In genomic region chr19:55462722-55463121, GRCh38 we compare ENCODE assay signal across 12 cellular contexts. TPM values are rescaled to one million over a fixed set of nuclear protein-coding genes. Genes with fewer than 3 reads are reported as not detected.
A peak's percentile ranks its signal among the peaks of the same experiment; 100 is the strongest.
DNase-seq lines count a peak whose midpoint lies in the region; ATAC-seq and TF ChIP-seq lines count a peak whose summit lies in the region.
"Had no signal": no experiment of that assay in that cellular context is flagged by ENCODE, and none has a peak within 500 bp of the region (broad histone marks: within the 10 kb centered on the region; RNA-seq: fewer than 3 reads in every experiment).

No MANE protein-coding gene starts in this region.

- no peaks in the 10 kb centered on the region for H3K9me3 ChIP-seq in BLaER1 treated with 17β-estradiol and CSF1 and Interleukin-3, amounts not matched to agents 10 nM and 100 nM (replicated peaks in 1 of 11)
- no peaks in the 10 kb centered on the region for H3K9me3 ChIP-seq in CD8-positive, alpha-beta T cell (ENCODE audit: low read length)
- H3K9me3 ChIP-seq: heart right ventricle, neutrophil had no signal

- no peaks in the 10 kb centered on the region for H3K36me3 Mint-ChIP-seq in CD8-positive, alpha-beta T cell
- no peaks in the 10 kb centered on the region for H3K36me3 Mint-ChIP-seq in activated CD4-positive, alpha-beta memory T cell treated with anti-CD3 and anti-CD28 coated beads, Interleukin-2, amount 10 ng/mL, durations not matched to agents 7 days and 5 days (ENCODE audit: low read depth)
- H3K36me3 Mint-ChIP-seq in mesothelial cell of epicardium: no peaks in the 10 kb centered on the region

- POLR2A ChIA-PET in CD8-positive, alpha-beta T cell (lab: Charles Lee): no interaction called here
- POLR2A ChIA-PET in activated CD4-positive, alpha-beta memory T cell treated with anti-CD3 and anti-CD28 coated beads, Interleukin-2, amount 10 ng/mL, durations not matched to agents 7 days and 5 days (lab: Charles Lee): no interaction called here

- H3K27ac Mint-ChIP-seq in CD8-positive, alpha-beta T cell: no peak overlapping the region
- peak overlapping the region; percentile 44 for H3K27ac Mint-ChIP-seq in activated CD4-positive, alpha-beta memory T cell treated with anti-CD3 and anti-CD28 coated beads, Interleukin-2, amount 10 ng/mL, durations not matched to agents 7 days and 5 days
- H3K27ac Mint-ChIP-seq in mesothelial cell of epicardium: no peak overlapping the region

- peak overlapping the region; percentile 83 for H3K4me3 Mint-ChIP-seq in CD8-positive, alpha-beta T cell
- H3K4me3 Mint-ChIP-seq in activated CD4-positive, alpha-beta memory T cell treated with anti-CD3 and anti-CD28 coated beads, Interleukin-2, amount 10 ng/mL, durations not matched to agents 7 days and 5 days: peak overlapping the region; percentile 81
- H3K4me3 Mint-ChIP-seq in mesothelial cell of epicardium: peak overlapping the region; percentile 79

- peak overlapping the region in 1 of 10 experiments; percentile 91; a peak in 2 of 20 replicates for H3K4me3 ChIP-seq in BLaER1 treated with 17β-estradiol and CSF1 and Interleukin-3, amounts not matched to agents 10 nM and 100 nM
- no peak overlapping the region for H3K4me3 ChIP-seq in CD8-positive, alpha-beta T cell (ENCODE audit: low read depth, low read length)

- no peak for ATAC-seq in CD8-positive, alpha-beta T cell
- no peak for ATAC-seq in GM19328 (IDR thresholded peaks at IDR 0.05; ENCODE audit: unreplicated experiment)

- H3K27me3 Mint-ChIP-seq in CD8-positive, alpha-beta T cell (ENCODE audit: low read depth): no peaks in the 10 kb centered on the region
- H3K27me3 Mint-ChIP-seq in activated CD4-positive, alpha-beta memory T cell treated with anti-CD3 and anti-CD28 coated beads, Interleukin-2, amount 10 ng/mL, durations not matched to agents 7 days and 5 days: peaks cover 2% of the 10 kb centered on the region
- peaks cover 44% of the 10 kb centered on the region for H3K27me3 Mint-ChIP-seq in mesothelial cell of epicardium (ENCODE audit: low read depth)

- no peaks in the 10 kb centered on the region for H3K9me3 Mint-ChIP-seq in CD8-positive, alpha-beta T cell
- no peaks in the 10 kb centered on the region for H3K9me3 Mint-ChIP-seq in activated CD4-positive, alpha-beta memory T cell treated with anti-CD3 and anti-CD28 coated beads, Interleukin-2, amount 10 ng/mL, durations not matched to agents 7 days and 5 days
- no peaks in the 10 kb centered on the region for H3K9me3 Mint-ChIP-seq in mesothelial cell of epicardium

- peak overlapping the region in 10 of 11 experiments; percentile 60 to 96 (median 82); a peak in 12 of 22 replicates for H3K4me2 ChIP-seq in BLaER1 treated with 17β-estradiol and CSF1 and Interleukin-3, amounts not matched to agents 10 nM and 100 nM

- no peak for DNase-seq in CD8-positive, alpha-beta T cell
- DNase-seq in activated CD4-positive, alpha-beta memory T cell treated with anti-CD3 and anti-CD28 coated beads, Interleukin-2, amount 10 ng/mL, durations not matched to agents 7 days and 5 days: no peak
- DNase-seq in mesothelial cell of epicardium (ENCODE audit: low spot score in 2 of 2, unreplicated experiment in 2 of 2) (no peak), T1000 (lab: John Stamatoyannopoulos, UW) (no peak), NCI-H146 (lab: John Stamatoyannopoulos, UW) (no peak)
- DNase-seq: NCI-H1092 had no signal

- CTCF ChIA-PET in CD8-positive, alpha-beta T cell (lab: Charles Lee): interaction anchor here (1.0 to 1.7 kb wide), 3 partner anchors 41 to 169 kb away, joined by 3 to 11 read pairs (median 3); partner anchors contain the start of gene ZNF865
- CTCF ChIA-PET in activated CD4-positive, alpha-beta memory T cell treated with anti-CD3 and anti-CD28 coated beads, Interleukin-2, amount 10 ng/mL, durations not matched to agents 7 days and 5 days (lab: Charles Lee): interaction anchor here (1.5 to 1.8 kb wide), 2 partner anchors 10 to 42 kb away, joined by 7 to 36 read pairs; no protein-coding TSS in a partner anchor

- H3K27me3 ChIP-seq in BLaER1 treated with 17β-estradiol and CSF1 and Interleukin-3, amounts not matched to agents 10 nM and 100 nM: no peaks in the 10 kb centered on the region
- H3K27me3 ChIP-seq in CD8-positive, alpha-beta T cell (ENCODE audit: insufficient read depth, low read length): no peaks in the 10 kb centered on the region
- H3K27me3 ChIP-seq: heart right ventricle had no signal

- no peaks in the 10 kb centered on the region for H3K36me3 ChIP-seq in BLaER1 treated with 17β-estradiol and CSF1 and Interleukin-3, amounts not matched to agents 10 nM and 100 nM
- no peaks in the 10 kb centered on the region for H3K36me3 ChIP-seq in CD8-positive, alpha-beta T cell (ENCODE audit: insufficient read depth, low read length)
- H3K36me3 ChIP-seq: heart right ventricle, neutrophil had no signal

- peaks cover 3 to 33% (median 32%) of the 10 kb centered on the region in 11 experiments; a peak in 18 of 22 replicates for H4K20me1 ChIP-seq in BLaER1 treated with 17β-estradiol and CSF1 and Interleukin-3, amounts not matched to agents 10 nM and 100 nM

- H3K9ac ChIP-seq in BLaER1 treated with 17β-estradiol and CSF1 and Interleukin-3, amounts not matched to agents 10 nM and 100 nM: peak overlapping the region in 2 of 11 experiments; percentile 41 to 42; a peak in 1 of 22 replicates

- peaks cover 19% of the 10 kb centered on the region for H3K4me1 Mint-ChIP-seq in CD8-positive, alpha-beta T cell (ENCODE audit: low read depth)
- H3K4me1 Mint-ChIP-seq in activated CD4-positive, alpha-beta memory T cell treated with anti-CD3 and anti-CD28 coated beads, Interleukin-2, amount 10 ng/mL, durations not matched to agents 7 days and 5 days: peaks cover 26% of the 10 kb centered on the region
- H3K4me1 Mint-ChIP-seq in mesothelial cell of epicardium: peaks cover 26% of the 10 kb centered on the region

- intact Hi-C loops in CD8-positive, alpha-beta T cell (cut with DNase I, micrococcal nuclease): loop anchor here (5.0 kb wide), 2 partner anchors 170 to 1000 kb away; partner anchors contain the start of gene LENG9 (in 1 of the 2)

- H3K4me1 ChIP-seq in BLaER1 treated with 17β-estradiol and CSF1 and Interleukin-3, amounts not matched to agents 10 nM and 100 nM: peaks cover 27 to 55% (median 45%) of the 10 kb centered on the region in 10 experiments
- peaks cover 17% of the 10 kb centered on the region for H3K4me1 ChIP-seq in CD8-positive, alpha-beta T cell (ENCODE audit: insufficient read depth, low read length)

- TF ChIP-seq CTCF in CD8-positive, alpha-beta T cell (IDR thresholded peaks at IDR 0.05): no peak
- no peak for TF ChIP-seq CTCF in mesothelial cell of epicardium (IDR thresholded peaks at IDR 0.05; ENCODE audit: unreplicated experiment)

- no peak overlapping the region for H3K27ac ChIP-seq in BLaER1 treated with 17β-estradiol and CSF1 and Interleukin-3, amounts not matched to agents 10 nM and 100 nM
- no peak overlapping the region for H3K27ac ChIP-seq in CD8-positive, alpha-beta T cell (ENCODE audit: low read depth, low read length)
- H3K27ac ChIP-seq: epithelial cell of prostate had no signal

RNA-seq across cellular contexts. Expression of gene ISOC2, which starts 1.3 kb away (rescaled TPM):
- total RNA-seq in CD8-positive, alpha-beta T cell: 1 to 10 TPM; 1.5 to 2.1 TPM
- 10 to 100 TPM; 14.5 to 16.7 TPM for total RNA-seq in activated CD4-positive, alpha-beta memory T cell treated with anti-CD3 and anti-CD28 coated beads, Interleukin-2, amount 10 ng/mL, durations not matched to agents 7 days and 5 days
- total RNA-seq in mesothelial cell of epicardium: 35.0 to 39.2 TPM (median 38.6 TPM) in 3 replicates

RNA-seq across cellular contexts. Expression of gene C19orf85, which starts 1.8 kb away (rescaled TPM):
- total RNA-seq in CD8-positive, alpha-beta T cell: not detected
- total RNA-seq in activated CD4-positive, alpha-beta memory T cell treated with anti-CD3 and anti-CD28 coated beads, Interleukin-2, amount 10 ng/mL, durations not matched to agents 7 days and 5 days: not detected
- total RNA-seq in mesothelial cell of epicardium: not detected in 3 replicates
- total RNA-seq: heart right ventricle, temporal lobe had no signal

RNA-seq across cellular contexts. Expression of gene ZNF628, which starts 13.7 kb away (rescaled TPM):
- total RNA-seq in CD8-positive, alpha-beta T cell: 10 to 100 TPM; 27.0 to 27.8 TPM
- 1 to 10 TPM; 6.7 to 9.1 TPM for total RNA-seq in activated CD4-positive, alpha-beta memory T cell treated with anti-CD3 and anti-CD28 coated beads, Interleukin-2, amount 10 ng/mL, durations not matched to agents 7 days and 5 days
- 19.0 to 23.1 TPM (median 22.0 TPM) in 3 replicates for total RNA-seq in mesothelial cell of epicardium

RNA-seq across cellular contexts. Expression of gene SHISA7, which starts 19.6 kb away (rescaled TPM):
- total RNA-seq in CD8-positive, alpha-beta T cell: not detected
- total RNA-seq in activated CD4-positive, alpha-beta memory T cell treated with anti-CD3 and anti-CD28 coated beads, Interleukin-2, amount 10 ng/mL, durations not matched to agents 7 days and 5 days: not detected
- 0.04 TPM in 1 of 3 replicates, not detected in the others for total RNA-seq in mesothelial cell of epicardium
- total RNA-seq: heart right ventricle had no signal

RNA-seq across cellular contexts. Expression of gene NAT14, which starts 22.3 kb away (rescaled TPM):
- 1 to 10 TPM; 9.9 to 10.0 TPM for total RNA-seq in CD8-positive, alpha-beta T cell
- total RNA-seq in activated CD4-positive, alpha-beta memory T cell treated with anti-CD3 and anti-CD28 coated beads, Interleukin-2, amount 10 ng/mL, durations not matched to agents 7 days and 5 days: 10 to 100 TPM; 11.9 to 12.0 TPM
- 52.6 to 54.4 TPM (median 53.1 TPM) in 3 replicates for total RNA-seq in mesothelial cell of epicardium

Comparison
In these comparisons a context has a peak if more than half of its experiments do, and no peak if none do; other contexts are left out.
1. RNA of gene ISOC2, which starts 1.3 kb away (total RNA-seq): 35.0 to 39.2 TPM in mesothelial cell of epicardium and 14.5 to 16.7 TPM in activated CD4-positive, alpha-beta memory T cell treated with anti-CD3 and anti-CD28 coated beads, Interleukin-2, amount 10 ng/mL, durations not matched to agents 7 days and 5 days; 1.5 to 2.1 TPM in CD8-positive, alpha-beta T cell; every median in the first group is over 4 times any median in the second.
2. Peak in every context shown above with its lines, with median percentiles within 50 percentile points of each other: H3K4me3 Mint-ChIP-seq.